ENCODE assay signal across 1 cellular context in the genomic region with DNA sequence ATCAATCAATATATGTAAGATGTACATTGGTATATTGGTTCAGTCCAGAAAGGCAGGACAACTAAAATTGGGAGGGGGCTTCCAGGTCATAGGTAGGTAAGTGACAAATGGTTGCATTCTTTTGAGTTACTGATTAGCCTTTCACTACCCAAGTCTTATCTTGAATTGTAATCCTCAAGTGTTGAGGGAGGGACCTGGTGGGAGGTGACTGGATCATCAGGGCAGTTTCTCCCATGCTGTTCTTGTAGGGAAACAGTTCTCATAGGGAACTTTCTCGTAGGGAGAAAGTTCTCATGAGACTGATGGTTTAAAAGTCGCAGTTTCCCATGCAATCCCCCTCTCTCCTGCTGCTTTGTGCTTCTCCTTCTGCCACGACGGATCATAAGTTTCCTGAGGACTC.
TF ChIP-seq lines count a peak whose summit lies in the region.

No MANE protein-coding gene starts in this region.

TF ChIP-seq in GM23338, 12 proteins besides CTCF, POLR2A, EP300 and RAD21 (continued from another document):
- TF ChIP-seq NANOG (IDR thresholded peaks at IDR 0.05; ENCODE audit: borderline replicate concordance) = no peak
